ENCODE assay signal across 8 cellular contexts in the genomic region with DNA sequence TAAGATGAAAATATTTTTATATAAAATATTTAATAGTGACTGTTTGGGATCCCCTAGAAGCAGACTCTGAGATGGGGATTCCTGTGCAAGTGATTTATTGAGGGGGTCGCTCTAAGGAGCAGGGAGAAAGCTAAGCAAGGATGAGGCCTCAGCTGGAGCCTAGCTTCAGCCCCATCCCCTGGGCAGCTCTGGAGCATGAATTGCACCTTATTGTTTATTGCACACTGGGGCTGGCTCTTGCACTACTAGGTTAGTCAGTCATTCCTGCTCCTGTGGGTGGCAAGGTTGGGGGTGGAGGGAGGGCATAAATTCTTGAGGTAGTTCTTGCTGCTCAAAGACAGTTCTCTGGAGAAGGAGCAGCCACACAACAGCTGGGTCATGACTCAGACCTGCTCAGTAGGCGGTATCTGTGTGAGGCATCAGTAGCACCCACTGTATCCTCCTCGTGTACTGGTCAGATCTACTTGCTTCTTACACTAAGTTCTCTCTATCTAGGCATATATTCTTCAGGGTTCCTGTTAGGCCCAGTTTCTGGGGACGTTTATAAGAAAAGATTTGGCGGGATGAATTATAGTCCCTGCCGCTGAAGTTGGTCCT. TPM values are rescaled to one million over a fixed set of nuclear protein-coding genes. Genes with fewer than 3 reads are reported as not detected.
A peak's percentile ranks its signal among the peaks of the same experiment; 100 is the strongest.
DNase-seq lines count a peak whose midpoint lies in the region; ATAC-seq and TF ChIP-seq lines count a peak whose summit lies in the region.

No MANE protein-coding gene starts in this region.

- ATAC-seq in HG03139 (IDR thresholded peaks at IDR 0.05; ENCODE audit: unreplicated experiment) (peak; percentile 48), HG02970 (IDR thresholded peaks at IDR 0.05; ENCODE audit: low FRiP score, unreplicated experiment) (no peak)

- H3K4me3 ChIP-seq in epithelial cell of proximal tubule (ENCODE audit: low read depth, low read length): no peak overlapping the region

- TF ChIP-seq CTCF in epithelial cell of proximal tubule (conservative IDR thresholded peaks at IDR 0.05; ENCODE audit: low read depth, low read length): no peak

- peak; percentile 91 for DNase-seq in Daoy (ENCODE audit: low read depth)
- DNase-seq in activated CD4-positive, alpha-beta T cell treated with anti-CD3 and anti-CD28 coated beads for 1 hour: peak; percentile 42
- DNase-seq in epithelial cell of proximal tubule (ENCODE audit: low read depth): peak; percentile 89
- DNase-seq in stimulated activated CD4-positive, alpha-beta T cell treated with anti-CD3 and anti-CD28 coated beads, TNF-alpha, amount 100 ng/mL, for 48 hours (ENCODE audit: low read depth in 3 of 3): peak; percentile 58 to 82 (median 61)
- no peak for DNase-seq in NCI-H1092 (lab: John Stamatoyannopoulos, UW)
- no peak for DNase-seq in middle frontal gyrus (ENCODE audit: extremely low spot score, low spot score)

RNA-seq across cellular contexts. Expression of a gene that starts 27.2 kb away (rescaled TPM):
- total RNA-seq in Daoy (2014; rRNA removed; shearing (Covaris generic)): 23.8 and 30.8 TPM in 2 replicates
- total RNA-seq in epithelial cell of proximal tubule: 26.3 and 36.2 TPM in 2 replicates

Comparison
In these comparisons a context has a peak if more than half of its experiments do, and no peak if none do; other contexts are left out.
1. DNase-seq: peak in Daoy (single experiment), activated CD4-positive, alpha-beta T cell treated with anti-CD3 and anti-CD28 coated beads for 1 hour (single experiment), epithelial cell of proximal tubule (single experiment) and stimulated activated CD4-positive, alpha-beta T cell treated with anti-CD3 and anti-CD28 coated beads, TNF-alpha, amount 100 ng/mL, for 48 hours (3 of 3); none in NCI-H1092 (single experiment) and middle frontal gyrus (single experiment).